1 cellular context compared by ENCODE assay signal in the genomic region with DNA sequence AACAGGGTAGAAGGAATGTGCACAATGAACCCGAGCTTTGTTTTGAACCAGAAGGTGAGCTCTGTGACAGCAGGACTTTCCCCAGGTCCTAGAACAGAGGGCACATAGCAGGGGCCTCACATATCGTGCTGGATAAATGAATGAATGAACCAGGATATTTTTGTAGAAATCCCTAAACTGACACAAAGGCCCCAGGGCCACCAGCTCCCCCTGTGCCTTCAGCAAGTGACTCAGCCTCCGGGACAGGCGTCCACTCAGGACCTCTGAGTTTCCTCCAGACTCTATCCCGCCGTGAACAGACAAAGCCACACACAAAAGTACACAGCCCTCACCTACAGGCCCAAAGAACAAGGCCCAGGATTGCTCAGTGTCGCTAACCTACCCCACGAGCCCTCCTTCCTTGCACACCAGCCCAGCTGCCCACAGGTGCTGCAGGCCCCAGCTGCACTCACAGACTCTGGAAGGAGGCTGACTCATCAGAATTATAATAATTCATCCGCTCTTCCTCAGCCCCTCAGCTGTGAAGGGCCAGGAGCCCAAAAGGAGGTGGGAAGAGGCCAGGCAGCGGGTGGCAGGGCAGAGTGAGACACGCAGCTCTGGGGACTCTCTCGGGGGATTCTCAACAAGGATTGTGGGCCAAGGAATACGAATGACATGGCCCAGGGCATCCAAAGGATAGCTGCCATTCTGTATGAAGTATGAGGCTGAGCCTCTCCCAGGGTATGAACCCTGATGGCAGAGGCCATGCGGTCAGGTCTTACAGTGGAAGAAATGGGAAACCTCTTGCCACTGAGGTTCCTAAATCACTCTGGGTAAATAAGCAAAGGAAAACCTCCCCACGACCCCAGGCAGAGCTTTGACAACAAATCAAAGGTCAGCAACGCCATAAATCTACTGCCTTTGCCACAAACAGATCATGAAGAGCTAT.
TF ChIP-seq lines count a peak whose summit lies in the region.

No MANE protein-coding gene starts in this region.

TF ChIP-seq in HepG2, 621 proteins besides CTCF, POLR2A, EP300 and RAD21 (continued from another document):
- TF ChIP-seq, protein P1, sequence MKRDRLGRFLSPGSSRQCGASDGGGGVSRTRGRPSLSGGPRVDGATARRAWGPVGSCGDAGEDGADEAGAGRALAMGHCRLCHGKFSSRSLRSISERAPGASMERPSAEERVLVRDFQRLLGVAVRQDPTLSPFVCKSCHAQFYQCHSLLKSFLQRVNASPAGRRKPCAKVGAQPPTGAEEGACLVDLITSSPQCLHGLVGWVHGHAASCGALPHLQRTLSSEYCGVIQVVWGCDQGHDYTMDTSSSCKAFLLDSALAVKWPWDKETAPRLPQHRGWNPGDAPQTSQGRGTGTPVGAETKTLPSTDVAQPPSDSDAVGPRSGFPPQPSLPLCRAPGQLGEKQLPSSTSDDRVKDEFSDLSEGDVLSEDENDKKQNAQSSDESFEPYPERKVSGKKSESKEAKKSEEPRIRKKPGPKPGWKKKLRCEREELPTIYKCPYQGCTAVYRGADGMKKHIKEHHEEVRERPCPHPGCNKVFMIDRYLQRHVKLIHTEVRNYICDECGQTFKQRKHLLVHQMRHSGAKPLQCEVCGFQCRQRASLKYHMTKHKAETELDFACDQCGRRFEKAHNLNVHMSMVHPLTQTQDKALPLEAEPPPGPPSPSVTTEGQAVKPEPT (CRISPR knock-in tag; IDR thresholded peaks at IDR 0.05; ENCODE audit: low read depth), result peak; percentile 65; the same call in 1 of the 2 replicates
- peak; percentile 74; the same call in 1 of the 2 replicates for TF ChIP-seq KLF12 (CRISPR knock-in tag; IDR thresholded peaks at IDR 0.05; ENCODE audit: borderline replicate concordance)
